10 cellular contexts compared by ENCODE assay signal in the genomic region with DNA sequence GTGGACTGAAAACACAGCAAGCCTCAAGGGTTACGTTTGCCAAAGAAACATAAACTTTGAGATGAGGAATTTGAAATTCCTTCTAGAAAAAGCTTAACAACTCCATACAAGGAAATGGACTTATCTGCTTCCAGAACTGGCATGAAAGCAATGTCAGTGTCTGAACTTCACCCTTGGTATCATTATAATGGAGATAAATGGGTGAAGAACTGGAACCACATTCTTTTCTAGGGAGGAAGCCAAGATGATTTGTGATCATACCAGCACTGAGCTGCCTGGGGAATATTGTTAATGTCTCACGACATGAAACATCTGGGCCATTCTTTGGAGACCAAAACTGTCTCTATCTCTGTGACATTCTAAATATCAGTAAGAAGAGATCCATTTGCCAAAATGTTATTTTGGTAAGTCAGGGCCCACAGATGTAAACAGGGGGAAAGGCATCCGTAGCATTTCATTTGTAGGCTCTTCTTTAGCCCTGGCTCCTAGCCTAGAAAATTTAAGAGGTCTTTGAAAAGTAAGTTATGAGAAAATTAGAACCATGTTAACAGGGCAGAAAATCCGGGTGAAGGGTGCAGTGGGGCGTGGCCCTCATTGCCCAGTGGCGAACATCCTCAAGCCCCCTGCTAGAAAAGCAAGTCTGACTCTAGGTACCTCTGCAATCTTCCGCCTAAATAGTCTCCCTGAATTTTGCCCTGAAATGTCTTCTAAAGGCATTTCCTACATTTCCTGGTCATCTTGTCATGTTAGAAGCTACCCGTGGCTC.
DNase-seq lines count a peak whose midpoint lies in the region; ATAC-seq and TF ChIP-seq lines count a peak whose summit lies in the region.
"Had no signal": no experiment of that assay in that cellular context is flagged by ENCODE, and none has a peak within 500 bp of the region (broad histone marks: within the 10 kb centered on the region; RNA-seq: fewer than 3 reads in every experiment).

No MANE protein-coding gene starts in this region.

- no peak for ATAC-seq in HG02642 (IDR thresholded peaks at IDR 0.05; ENCODE audit: poor library complexity, unreplicated experiment)
- no peak for ATAC-seq in activated T-cell treated with anti-CD3 and anti-CD28 coated beads, Interleukin-2, amount 50 U/mL, for 72 hours (replicated peaks in 1 of 2)

- no peak for TF ChIP-seq CTCF in brain microvascular endothelial cell (IDR thresholded peaks at IDR 0.05; ENCODE audit: low read depth, low read length, missing control alignments)
- no peak for TF ChIP-seq CTCF in right atrium auricular region (IDR thresholded peaks at IDR 0.05)
- no peak for TF ChIP-seq CTCF in ovary (IDR thresholded peaks at IDR 0.05)

- H3K9me3 ChIP-seq in right atrium auricular region (no peaks in the 10 kb centered on the region), ovary (no peaks in the 10 kb centered on the region)

- TF ChIP-seq POLR2A in ovary (IDR thresholded peaks at IDR 0.05) = no peak

- H3K9me3 Mint-ChIP-seq in activated T-cell treated with anti-CD3 and anti-CD28 coated beads, Interleukin-2, amount 50 U/mL, for 72 hours = no peaks in the 10 kb centered on the region
- H3K9me3 Mint-ChIP-seq: activated naive CD4-positive, alpha-beta T cell treated with anti-CD3 and anti-CD28 coated beads, Interleukin-2, amount 10 ng/mL, durations not matched to agents 7 days and 5 days had no signal

- no peak for TF ChIP-seq EP300 in ovary (IDR thresholded peaks at IDR 0.05)

- H3K4me1 ChIP-seq in right atrium auricular region = peaks cover 0 to 28% of the 10 kb centered on the region in 2 donors
- H3K4me1 ChIP-seq in ovary (ENCODE audit: insufficient read depth) = peaks cover 14% of the 10 kb centered on the region

- in situ Hi-C loops in brain microvascular endothelial cell (cut with HindIII; ENCODE audit: low pct_ligation_motif_present, low sequenced_read_pairs) = no loop called here

- no peaks in the 10 kb centered on the region for H3K4me1 Mint-ChIP-seq in activated T-cell treated with anti-CD3 and anti-CD28 coated beads, Interleukin-2, amount 50 U/mL, for 72 hours (ENCODE audit: low read depth)
- H3K4me1 Mint-ChIP-seq: activated naive CD4-positive, alpha-beta T cell treated with anti-CD3 and anti-CD28 coated beads, Interleukin-2, amount 10 ng/mL, durations not matched to agents 7 days and 5 days had no signal

- H3K27ac Mint-ChIP-seq in activated T-cell treated with anti-CD3 and anti-CD28 coated beads, Interleukin-2, amount 50 U/mL, for 72 hours = no peak overlapping the region
- H3K27ac Mint-ChIP-seq: activated naive CD4-positive, alpha-beta T cell treated with anti-CD3 and anti-CD28 coated beads, Interleukin-2, amount 10 ng/mL, durations not matched to agents 7 days and 5 days had no signal

- intact Hi-C loops in ovary (cut with DNase I) = loop anchor here in 1 of 4 donors (10.0 kb wide), 2 partner anchors 363 to 623 kb away; no protein-coding TSS in a partner anchor

- H3K27ac ChIP-seq in brain microvascular endothelial cell = peak overlapping the region; percentile 61
- peak overlapping the region; percentile 28 to 57 for H3K27ac ChIP-seq in right atrium auricular region
- peak overlapping the region; percentile 30 to 56 for H3K27ac ChIP-seq in ovary

- no peaks in the 10 kb centered on the region for H3K36me3 ChIP-seq in brain microvascular endothelial cell (replicated peaks)
- H3K36me3 ChIP-seq in right atrium auricular region = no peaks in the 10 kb centered on the region
- no peaks in the 10 kb centered on the region for H3K36me3 ChIP-seq in ovary

- H3K27me3 Mint-ChIP-seq in activated T-cell treated with anti-CD3 and anti-CD28 coated beads, Interleukin-2, amount 50 U/mL, for 72 hours (ENCODE audit: low read depth) = no peaks in the 10 kb centered on the region
- H3K27me3 Mint-ChIP-seq: activated naive CD4-positive, alpha-beta T cell treated with anti-CD3 and anti-CD28 coated beads, Interleukin-2, amount 10 ng/mL, durations not matched to agents 7 days and 5 days had no signal

- 10 to 18% (median 10%) methylated on average over 8 of the region's 8 CpGs for WGBS in ovary, 3 donors

- no peak overlapping the region for H3K4me3 Mint-ChIP-seq in activated T-cell treated with anti-CD3 and anti-CD28 coated beads, Interleukin-2, amount 50 U/mL, for 72 hours
- H3K4me3 Mint-ChIP-seq: activated naive CD4-positive, alpha-beta T cell treated with anti-CD3 and anti-CD28 coated beads, Interleukin-2, amount 10 ng/mL, durations not matched to agents 7 days and 5 days had no signal

- H3K27me3 ChIP-seq in brain microvascular endothelial cell (replicated peaks) (no peaks in the 10 kb centered on the region), right atrium auricular region (no peaks in the 10 kb centered on the region), ovary (no peaks in the 10 kb centered on the region)

- no peaks in the 10 kb centered on the region for H3K36me3 Mint-ChIP-seq in activated T-cell treated with anti-CD3 and anti-CD28 coated beads, Interleukin-2, amount 50 U/mL, for 72 hours (ENCODE audit: insufficient read depth in 2 of 2)
- H3K36me3 Mint-ChIP-seq: activated naive CD4-positive, alpha-beta T cell treated with anti-CD3 and anti-CD28 coated beads, Interleukin-2, amount 10 ng/mL, durations not matched to agents 7 days and 5 days had no signal

- no peak overlapping the region for H3K4me3 ChIP-seq in brain microvascular endothelial cell (ENCODE audit: low read depth, low read length)
- no peak overlapping the region for H3K4me3 ChIP-seq in right atrium auricular region
- H3K4me3 ChIP-seq in ovary = no peak overlapping the region

- DNase-seq in brain microvascular endothelial cell (no peak), right atrium auricular region (ENCODE audit: low spot score) (no peak), ovary (peak in 2 of 5 donors; percentile 33 to 50), GF-D8 (lab: John Stamatoyannopoulos, UW) (no peak), NCI-H2081 treated with DMSO at 0.1 percent for 48 hours (lab: John Stamatoyannopoulos, UW) (no peak)
- DNase-seq in activated T-cell treated with anti-CD3 and anti-CD28 coated beads, Interleukin-2, amount 50 U/mL, for 72 hours = no peak
- DNase-seq: activated naive CD4-positive, alpha-beta T cell treated with anti-CD3 and anti-CD28 coated beads, Interleukin-2, amount 10 ng/mL, durations not matched to agents 7 days and 5 days; posterior cingulate gyrus; RPMI8226 had no signal
